In the genomic region with DNA sequence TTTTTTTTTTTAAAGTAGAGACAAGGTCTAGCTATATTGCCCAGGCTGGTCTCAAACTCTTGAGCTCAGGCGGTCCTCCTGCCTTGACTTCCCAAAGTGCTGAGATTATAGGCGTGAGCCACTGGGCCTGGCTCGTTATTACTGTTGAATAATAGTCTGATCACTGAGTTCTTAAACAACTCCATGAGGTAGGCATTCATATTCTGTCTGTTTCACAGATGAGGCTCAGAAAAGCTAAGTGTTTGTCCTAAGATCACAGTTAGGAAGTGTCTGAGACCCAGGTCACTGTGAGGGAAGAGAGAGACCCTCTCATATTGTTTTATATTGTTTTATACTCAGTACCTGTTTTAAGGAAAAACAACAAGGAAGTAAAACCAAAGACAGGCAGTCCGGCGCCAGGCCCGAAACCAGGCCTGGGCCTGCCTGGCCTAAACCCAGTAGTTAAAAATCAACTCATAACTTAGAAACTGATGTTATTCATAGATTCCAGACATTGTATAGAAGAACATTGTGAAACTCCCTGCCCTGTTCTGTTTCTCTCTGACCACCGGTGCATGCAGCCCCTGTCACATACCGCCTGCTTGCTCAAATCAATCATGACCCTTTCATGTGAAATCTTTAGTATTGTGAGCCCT, we compare ENCODE assay signal across 7 cellular contexts. TPM values are rescaled to one million over a fixed set of nuclear protein-coding genes. Genes with fewer than 3 reads are reported as not detected.
"Had no signal": no experiment of that assay in that cellular context is flagged by ENCODE, and none has a peak within 500 bp of the region (broad histone marks: within the 10 kb centered on the region; RNA-seq: fewer than 3 reads in every experiment).

No MANE protein-coding gene starts in this region.

RNA-seq across cellular contexts. Expression of a gene that starts 0.6 kb away (rescaled TPM):
- total RNA-seq: activated CD4-positive, alpha-beta T cell treated with anti-CD3 and anti-CD28 coated beads, Interleukin-2, amount 10 ng/mL, durations not matched to agents 24 days and 14 days; activated CD8-positive, alpha-beta T cell treated with anti-CD3 and anti-CD28 coated beads, Interleukin-2, amount 10 ng/mL, durations not matched to agents 7 days and 5 days; activated naive CD4-positive, alpha-beta T cell treated with anti-CD3 and anti-CD28 coated beads for 36 hours; activated T-cell treated with anti-CD3 and anti-CD28 coated beads, Interleukin-2, amount 50 U/mL, for 4 hours had no signal

RNA-seq across cellular contexts. Expression of a gene that starts 28.7 kb away (rescaled TPM):
- total RNA-seq: activated CD4-positive, alpha-beta T cell treated with anti-CD3 and anti-CD28 coated beads, Interleukin-2, amount 10 ng/mL, durations not matched to agents 24 days and 14 days; activated CD8-positive, alpha-beta T cell treated with anti-CD3 and anti-CD28 coated beads, Interleukin-2, amount 10 ng/mL, durations not matched to agents 7 days and 5 days; activated naive CD4-positive, alpha-beta T cell treated with anti-CD3 and anti-CD28 coated beads for 36 hours; ascending aorta; heart right ventricle; naive thymus-derived CD8-positive, alpha-beta T cell had no signal

RNA-seq across cellular contexts. Expression of a gene that starts 49.2 kb away (rescaled TPM):
- total RNA-seq: activated CD4-positive, alpha-beta T cell treated with anti-CD3 and anti-CD28 coated beads, Interleukin-2, amount 10 ng/mL, durations not matched to agents 24 days and 14 days; activated CD8-positive, alpha-beta T cell treated with anti-CD3 and anti-CD28 coated beads, Interleukin-2, amount 10 ng/mL, durations not matched to agents 7 days and 5 days; activated naive CD4-positive, alpha-beta T cell treated with anti-CD3 and anti-CD28 coated beads for 36 hours; ascending aorta; naive thymus-derived CD8-positive, alpha-beta T cell had no signal
